17 cellular contexts compared by ENCODE assay signal in the genomic region with DNA sequence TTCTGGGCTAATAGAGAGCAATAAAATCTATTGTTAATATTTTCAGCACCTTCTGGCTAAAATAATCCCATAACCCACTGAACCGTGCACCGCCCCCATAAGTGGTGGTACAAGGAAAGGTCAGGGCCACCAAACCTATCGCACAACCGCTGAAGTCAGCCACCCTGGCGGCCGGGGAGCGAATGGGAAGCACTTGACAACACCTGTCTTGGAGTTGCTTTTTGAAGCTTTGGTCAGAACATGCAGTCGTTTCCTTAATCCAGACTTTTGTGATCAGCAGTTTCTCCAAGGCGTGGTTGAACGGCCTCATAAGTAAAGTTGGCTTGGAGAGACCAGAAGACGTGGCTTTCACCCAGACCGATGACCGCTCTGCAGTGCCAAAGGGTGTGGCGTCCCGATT.
A peak's percentile ranks its signal among the peaks of the same experiment; 100 is the strongest.
DNase-seq lines count a peak whose midpoint lies in the region; ATAC-seq and TF ChIP-seq lines count a peak whose summit lies in the region.
"Had no signal": no experiment of that assay in that cellular context is flagged by ENCODE, and none has a peak within 500 bp of the region (broad histone marks: within the 10 kb centered on the region; RNA-seq: fewer than 3 reads in every experiment).

No MANE protein-coding gene starts in this region.

- no peaks in the 10 kb centered on the region for H3K9me3 Mint-ChIP-seq in activated CD4-positive, alpha-beta memory T cell treated with anti-CD3 and anti-CD28 coated beads, Interleukin-2, amount 10 ng/mL, durations not matched to agents 7 days and 5 days
- H3K9me3 Mint-ChIP-seq in activated CD4-positive, alpha-beta memory T cell treated with anti-CD3 and anti-CD28 coated beads for 36 hours: no peaks in the 10 kb centered on the region
- no peaks in the 10 kb centered on the region for H3K9me3 Mint-ChIP-seq in type B pancreatic cell
- H3K9me3 Mint-ChIP-seq: IgD-negative memory B cell had no signal

- DNase-seq in activated CD4-positive, alpha-beta memory T cell treated with anti-CD3 and anti-CD28 coated beads, Interleukin-2, amount 10 ng/mL, durations not matched to agents 7 days and 5 days: peak; percentile 8
- no peak for DNase-seq in activated CD4-positive, alpha-beta memory T cell treated with anti-CD3 and anti-CD28 coated beads for 36 hours
- DNase-seq in RPMI8226 (peak; percentile 73), lower lobe of right lung (peak; percentile 20), type B pancreatic cell (ENCODE audit: extremely low spot score, unreplicated experiment) (no peak), right atrium auricular region (ENCODE audit: low spot score) (no peak), DMS53 (lab: John Stamatoyannopoulos, UW) (no peak)
- DNase-seq: 8988T; CD4-positive, alpha-beta memory T cell; DMS79; HCEC 1CT; NCI-H1417; NCI-H1930; NCI-H446; SIG-M5 had no signal

- H3K9me3 ChIP-seq in lower lobe of right lung: no peaks in the 10 kb centered on the region
- H3K9me3 ChIP-seq in right atrium auricular region: no peaks in the 10 kb centered on the region

- peaks cover 8% of the 10 kb centered on the region for H3K27me3 Mint-ChIP-seq in activated CD4-positive, alpha-beta memory T cell treated with anti-CD3 and anti-CD28 coated beads, Interleukin-2, amount 10 ng/mL, durations not matched to agents 7 days and 5 days
- no peaks in the 10 kb centered on the region for H3K27me3 Mint-ChIP-seq in activated CD4-positive, alpha-beta memory T cell treated with anti-CD3 and anti-CD28 coated beads for 36 hours
- peaks cover 3% of the 10 kb centered on the region for H3K27me3 Mint-ChIP-seq in type B pancreatic cell
- H3K27me3 Mint-ChIP-seq: IgD-negative memory B cell had no signal

- H3K4me3 ChIP-seq in lower lobe of right lung (no peak overlapping the region), right atrium auricular region (no peak overlapping the region)

- CTCF ChIA-PET in activated CD4-positive, alpha-beta memory T cell treated with anti-CD3 and anti-CD28 coated beads, Interleukin-2, amount 10 ng/mL, durations not matched to agents 7 days and 5 days (lab: Charles Lee): interaction anchor here (0.8 kb wide), 1 partner anchor 247 kb away, joined by 3 read pairs; no protein-coding TSS in a partner anchor
- CTCF ChIA-PET in activated CD4-positive, alpha-beta memory T cell treated with anti-CD3 and anti-CD28 coated beads for 36 hours (lab: Charles Lee): no interaction called here

- POLR2A ChIA-PET in activated CD4-positive, alpha-beta memory T cell treated with anti-CD3 and anti-CD28 coated beads, Interleukin-2, amount 10 ng/mL, durations not matched to agents 7 days and 5 days (lab: Charles Lee): no interaction called here
- POLR2A ChIA-PET in activated CD4-positive, alpha-beta memory T cell treated with anti-CD3 and anti-CD28 coated beads for 36 hours (lab: Charles Lee): interaction anchor here (0.5 kb wide), 1 partner anchor 159 kb away, joined by 3 read pairs; no protein-coding TSS in a partner anchor

- no peaks in the 10 kb centered on the region for H3K36me3 Mint-ChIP-seq in activated CD4-positive, alpha-beta memory T cell treated with anti-CD3 and anti-CD28 coated beads, Interleukin-2, amount 10 ng/mL, durations not matched to agents 7 days and 5 days (ENCODE audit: low read depth)
- no peaks in the 10 kb centered on the region for H3K36me3 Mint-ChIP-seq in activated CD4-positive, alpha-beta memory T cell treated with anti-CD3 and anti-CD28 coated beads for 36 hours
- no peaks in the 10 kb centered on the region for H3K36me3 Mint-ChIP-seq in type B pancreatic cell
- H3K36me3 Mint-ChIP-seq: CD4-positive, alpha-beta memory T cell had no signal

- peaks cover 20% of the 10 kb centered on the region for H3K4me1 Mint-ChIP-seq in activated CD4-positive, alpha-beta memory T cell treated with anti-CD3 and anti-CD28 coated beads, Interleukin-2, amount 10 ng/mL, durations not matched to agents 7 days and 5 days
- peaks cover 14% of the 10 kb centered on the region for H3K4me1 Mint-ChIP-seq in activated CD4-positive, alpha-beta memory T cell treated with anti-CD3 and anti-CD28 coated beads for 36 hours (ENCODE audit: low read depth)
- peaks cover 14% of the 10 kb centered on the region for H3K4me1 Mint-ChIP-seq in type B pancreatic cell (ENCODE audit: unreplicated experiment)

- H3K36me3 ChIP-seq in lower lobe of right lung (no peaks in the 10 kb centered on the region), right atrium auricular region (no peaks in the 10 kb centered on the region)

- TF ChIP-seq CTCF in lower lobe of right lung (IDR thresholded peaks at IDR 0.05) (no peak), type B pancreatic cell (conservative IDR thresholded peaks at IDR 0.05) (peak; percentile 14), right atrium auricular region (IDR thresholded peaks at IDR 0.05) (no peak)

- no peak overlapping the region for H3K4me3 Mint-ChIP-seq in activated CD4-positive, alpha-beta memory T cell treated with anti-CD3 and anti-CD28 coated beads, Interleukin-2, amount 10 ng/mL, durations not matched to agents 7 days and 5 days
- no peak overlapping the region for H3K4me3 Mint-ChIP-seq in activated CD4-positive, alpha-beta memory T cell treated with anti-CD3 and anti-CD28 coated beads for 36 hours
- H3K4me3 Mint-ChIP-seq in type B pancreatic cell: no peak overlapping the region
- H3K4me3 Mint-ChIP-seq: IgD-negative memory B cell had no signal

- ATAC-seq in lower lobe of right lung (no peak), GM21576 (IDR thresholded peaks at IDR 0.05; ENCODE audit: unreplicated experiment) (no peak)

- H3K4me1 ChIP-seq in lower lobe of right lung (peaks cover 9% of the 10 kb centered on the region), right atrium auricular region (peaks cover 0 to 7% of the 10 kb centered on the region in 2 donors)

- H3K27ac ChIP-seq in lower lobe of right lung (no peak overlapping the region), right atrium auricular region (no peak overlapping the region)

- H3K27me3 ChIP-seq in lower lobe of right lung (ENCODE audit: low read depth): no peaks in the 10 kb centered on the region
- H3K27me3 ChIP-seq in right atrium auricular region: no peaks in the 10 kb centered on the region

- H3K27ac Mint-ChIP-seq in activated CD4-positive, alpha-beta memory T cell treated with anti-CD3 and anti-CD28 coated beads, Interleukin-2, amount 10 ng/mL, durations not matched to agents 7 days and 5 days: no peak overlapping the region
- no peak overlapping the region for H3K27ac Mint-ChIP-seq in activated CD4-positive, alpha-beta memory T cell treated with anti-CD3 and anti-CD28 coated beads for 36 hours
- no peak overlapping the region for H3K27ac Mint-ChIP-seq in type B pancreatic cell
- H3K27ac Mint-ChIP-seq: IgD-negative memory B cell had no signal

- intact Hi-C loops in activated CD4-positive, alpha-beta memory T cell treated with anti-CD3 and anti-CD28 coated beads for 36 hours (cut with micrococcal nuclease): loop anchor here (10.0 kb wide), 1 partner anchor 181 kb away; no protein-coding TSS in a partner anchor
- intact Hi-C loops in lower lobe of right lung (cut with DNase I): no loop called here

Comparison
In these comparisons a context has a peak if more than half of its experiments do, and no peak if none do; other contexts are left out.
1. DNase-seq: peak in activated CD4-positive, alpha-beta memory T cell treated with anti-CD3 and anti-CD28 coated beads, Interleukin-2, amount 10 ng/mL, durations not matched to agents 7 days and 5 days (single experiment), RPMI8226 (single experiment) and lower lobe of right lung (single experiment); none in activated CD4-positive, alpha-beta memory T cell treated with anti-CD3 and anti-CD28 coated beads for 36 hours (single experiment), type B pancreatic cell (single experiment), right atrium auricular region (single experiment) and DMS53 (single experiment).